8 cellular contexts compared by ENCODE assay signal in genomic region chr11:64230985-64231365, GRCh38. TPM values are rescaled to one million over a fixed set of nuclear protein-coding genes. Genes with fewer than 3 reads are reported as not detected.
DNase-seq lines count a peak whose midpoint lies in the region; ATAC-seq and TF ChIP-seq lines count a peak whose summit lies in the region.

No MANE protein-coding gene starts in this region.

- peak overlapping the region; percentile 8; the same call in 1 of the 2 replicates for H3K27ac ChIP-seq in KMS-11

- DNase-seq in AML-193 (lab: John Stamatoyannopoulos, UW) (peak; percentile 20 to 30), T-helper 9 cell (no peak)
- no peak for DNase-seq in activated CD4-positive, CD25-positive, alpha-beta regulatory T cell treated with anti-CD3 and anti-CD28 coated beads, Interleukin-2, amount 50 U/mL, for 72 hours
- DNase-seq in activated CD4-positive, alpha-beta T cell treated with anti-CD3 and anti-CD28 coated beads, Interleukin-2, amount 50 U/mL, for 1 hour = no peak

- TF ChIP-seq CTCF in KMS-11 (conservative IDR thresholded peaks at IDR 0.05; ENCODE audit: low read depth, low read length) (no peak), brain (conservative IDR thresholded peaks at IDR 0.05) (no peak)

- H3K9me3 ChIP-seq in mucosa of stomach (ENCODE audit: control insufficient read depth, low read length) = no peaks in the 10 kb centered on the region

- no peaks in the 10 kb centered on the region for H4K20me1 ChIP-seq in KMS-11 (ENCODE audit: insufficient read depth)

- peaks cover 34% of the 10 kb centered on the region for H3K4me1 ChIP-seq in KMS-11 (ENCODE audit: low read depth, poor library complexity, severe bottlenecking)
- H3K4me1 ChIP-seq in mucosa of stomach (ENCODE audit: control insufficient read depth, insufficient read depth, low read length) = peaks cover 59% of the 10 kb centered on the region

- peak overlapping the region; percentile 76 for H3K4me2 ChIP-seq in KMS-11

- H3K27me3 ChIP-seq in KMS-11 (ENCODE audit: insufficient read depth, low read depth) (no peaks in the 10 kb centered on the region), mucosa of stomach (ENCODE audit: control insufficient read depth, insufficient read depth, low read length) (no peaks in the 10 kb centered on the region)

- no peaks in the 10 kb centered on the region for H3K79me2 ChIP-seq in KMS-11 (ENCODE audit: insufficient read depth, low read depth)

- H3K4me1 Mint-ChIP-seq in brain = peaks cover 74% of the 10 kb centered on the region

- no peaks in the 10 kb centered on the region for H3K27me3 Mint-ChIP-seq in brain

- no peaks in the 10 kb centered on the region for H3K9me3 Mint-ChIP-seq in brain

- H3K36me3 ChIP-seq in KMS-11 (ENCODE audit: insufficient read depth) (no peaks in the 10 kb centered on the region), mucosa of stomach (ENCODE audit: control insufficient read depth, insufficient read depth, low read length) (no peaks in the 10 kb centered on the region)

- H3K36me3 Mint-ChIP-seq in brain = no peaks in the 10 kb centered on the region

- H3K4me3 Mint-ChIP-seq in brain = peak overlapping the region; percentile 86 to 92 (median 90)

- peak overlapping the region; percentile 38; the same call in 1 of the 2 replicates for H3K9ac ChIP-seq in KMS-11
- H3K9ac ChIP-seq in mucosa of stomach (ENCODE audit: low read length) = peak overlapping the region; percentile 86

- H3K4me3 ChIP-seq in KMS-11 (IDR thresholded peaks at IDR 0.05; ENCODE audit: insufficient read depth, low read depth, low read length) = no peak overlapping the region
- peak overlapping the region; percentile 51 for H3K4me3 ChIP-seq in mucosa of stomach (ENCODE audit: low read length)

- ATAC-seq in HG02571 (IDR thresholded peaks at IDR 0.05; ENCODE audit: unreplicated experiment) = no peak

- peak overlapping the region; percentile 70 for H2AFZ ChIP-seq in KMS-11 (ENCODE audit: low read depth)

- peak overlapping the region; percentile 77 to 97 (median 93) for H3K27ac Mint-ChIP-seq in brain

RNA-seq across cellular contexts. Expression of gene DNAJC4, which starts 0.6 kb away (rescaled TPM):
- 204 TPM for polyA plus RNA-seq in brain (ENCODE audit: insufficient read depth, low read depth, low replicate concordance)

RNA-seq across cellular contexts. Expression of gene VEGFB, which starts 3.4 kb away (rescaled TPM):
- 232 TPM for polyA plus RNA-seq in brain (ENCODE audit: insufficient read depth, low read depth, low replicate concordance)

RNA-seq across cellular contexts. Expression of gene NUDT22, which starts 4.9 kb away (rescaled TPM):
- polyA plus RNA-seq in brain (ENCODE audit: insufficient read depth, low read depth, low replicate concordance) = 53.5 TPM

RNA-seq across cellular contexts. Expression of gene TRPT1, which starts 5.0 kb away (rescaled TPM):
- polyA plus RNA-seq in brain (ENCODE audit: insufficient read depth, low read depth, low replicate concordance) = 89.7 TPM

RNA-seq across cellular contexts. Expression of gene FKBP2, which starts 9.9 kb away (rescaled TPM):
- 247 TPM for polyA plus RNA-seq in brain (ENCODE audit: insufficient read depth, low read depth, low replicate concordance)

Comparison
In these comparisons a context has a peak if more than half of its experiments do, and no peak if none do; other contexts are left out.
1. DNase-seq: peak in AML-193 (2 of 2); none in activated CD4-positive, CD25-positive, alpha-beta regulatory T cell treated with anti-CD3 and anti-CD28 coated beads, Interleukin-2, amount 50 U/mL, for 72 hours (single experiment), T-helper 9 cell (single experiment) and activated CD4-positive, alpha-beta T cell treated with anti-CD3 and anti-CD28 coated beads, Interleukin-2, amount 50 U/mL, for 1 hour (single experiment).